In the genomic region with DNA sequence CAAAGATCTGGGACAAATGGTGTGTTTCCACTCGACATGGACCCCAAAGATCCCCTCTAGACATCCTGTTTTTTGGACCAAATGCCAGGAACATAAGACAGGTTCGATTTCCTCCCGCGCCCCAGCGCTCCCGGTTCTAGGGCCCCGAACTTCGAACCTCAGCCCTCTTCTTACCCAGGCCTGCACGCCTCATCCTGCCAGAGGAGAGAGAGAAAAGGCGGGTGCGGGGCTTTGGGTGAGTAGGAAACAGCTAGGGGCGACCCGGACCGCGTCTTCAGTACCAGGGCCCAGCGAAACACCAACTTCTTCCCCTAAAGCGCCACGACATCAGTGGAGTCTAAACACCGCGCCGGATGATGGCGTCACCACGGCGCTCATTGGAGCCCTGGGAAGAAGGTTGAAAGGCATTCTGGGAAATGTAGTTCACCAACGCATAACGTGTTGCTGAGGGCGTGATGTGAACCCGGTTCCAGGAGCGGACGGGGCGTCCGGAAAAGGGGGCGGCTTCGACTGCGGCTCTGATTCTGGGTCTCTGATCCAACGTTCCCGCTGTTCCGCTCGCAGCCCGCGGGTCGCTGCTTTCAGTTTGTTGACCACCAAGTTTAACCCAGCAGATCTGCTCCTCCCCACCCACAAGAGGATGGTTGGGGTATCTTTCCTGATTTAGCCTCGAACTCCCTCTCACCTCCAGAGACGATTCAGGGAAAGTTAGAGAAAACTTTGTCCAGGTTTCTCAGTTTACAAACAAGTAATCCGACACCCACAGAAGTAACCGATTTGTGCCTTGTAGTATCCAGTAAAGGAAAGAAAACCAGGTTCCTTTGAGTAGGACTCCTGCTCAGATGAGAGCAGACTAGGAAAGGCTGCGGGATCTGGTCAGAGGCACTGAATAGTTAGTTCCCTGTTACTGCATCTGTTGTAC, we compare ENCODE assay signal across 8 cellular contexts. TPM values are rescaled to one million over a fixed set of nuclear protein-coding genes. Genes with fewer than 3 reads are reported as not detected.
DNase-seq lines count a peak whose midpoint lies in the region; ATAC-seq and TF ChIP-seq lines count a peak whose summit lies in the region.

A gene with protein sequence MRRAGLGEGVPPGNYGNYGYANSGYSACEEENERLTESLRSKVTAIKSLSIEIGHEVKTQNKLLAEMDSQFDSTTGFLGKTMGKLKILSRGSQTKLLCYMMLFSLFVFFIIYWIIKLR (minus strand): TSS at position 332 of the 922 bp plus-strand sequence. CDS start 139 bp downstream, at position 193.

- H3K27me3 ChIP-seq in BE2C (peaks cover 11% of the 10 kb centered on the region), colonic mucosa (no peaks in the 10 kb centered on the region)

- peak within 1 kb of the TSS; percentile 95 for H3K4me3 ChIP-seq in BE2C (ENCODE audit: low read depth, low read length)
- H3K4me3 ChIP-seq in colonic mucosa, result peak within 1 kb of the TSS; percentile 81

- peak within 1 kb of the TSS; percentile 90 to 93 for H3K9ac ChIP-seq in colonic mucosa (ENCODE audit: low read depth in 2 of 2, low read length in 2 of 2)

- peak within 1 kb of the TSS; percentile 78 for H3K27ac ChIP-seq in colonic mucosa

- no peaks in the 10 kb centered on the region for H3K36me3 ChIP-seq in BE2C
- no peaks in the 10 kb centered on the region for H3K36me3 ChIP-seq in colonic mucosa

- DNase-seq in BE2C (peak; percentile 89), GM19240 (ENCODE audit: insufficient read length, low spot score) (peak; percentile 89), NCI-H526 (lab: John Stamatoyannopoulos, UW) (peak; percentile 97 to 99), colonic mucosa (peak; percentile 95), kidney tubule cell (ENCODE audit: low spot score) (peak; percentile 94)
- DNase-seq in activated CD4-positive, alpha-beta T cell treated with anti-CD3 and anti-CD28 coated beads for 48 hours, result peak; percentile 93
- peak; percentile 77 to 91 (median 86) for DNase-seq in stimulated activated CD4-positive, alpha-beta T cell treated with anti-CD3 and anti-CD28 coated beads, Interleukin-1b, Interleukin-23, amount 100 ng/mL, for 24 hours (ENCODE audit: low read depth in 4 of 4, low spot score in 1 of 4)

- ATAC-seq in HG03460 (IDR thresholded peaks at IDR 0.05; ENCODE audit: unreplicated experiment), result peak; percentile 95

- TF ChIP-seq CTCF in BE2C (IDR thresholded peaks at IDR 0.05; ENCODE audit: low read depth, low read length), result no peak
- TF ChIP-seq CTCF in colonic mucosa (IDR thresholded peaks at IDR 0.05), result no peak

- intact Hi-C loops in colonic mucosa (cut with DNase I), result no loop called here

- H3K4me1 ChIP-seq in BE2C (no peaks in the 10 kb centered on the region), colonic mucosa (no peaks in the 10 kb centered on the region)

- no peaks in the 10 kb centered on the region for H3K9me3 ChIP-seq in BE2C
- no peaks in the 10 kb centered on the region for H3K9me3 ChIP-seq in colonic mucosa

RNA-seq across cellular contexts. Expression of the gene that starts here (rescaled TPM):
- 10.4 TPM for polyA plus RNA-seq in BE2C (2012; ENCODE audit: insufficient read depth, insufficient read length, low read depth)
- total RNA-seq in colonic mucosa, result 10 to 100 TPM; 22.2 to 22.5 TPM

Comparison
In these comparisons a context has a peak if more than half of its experiments do, and no peak if none do; other contexts are left out.
1. Peak in every context shown above with its lines: DNase-seq, ATAC-seq, H3K4me3 ChIP-seq and H3K27ac ChIP-seq.